Comparison of ENCODE assay signal across 12 cellular contexts in the genomic region with DNA sequence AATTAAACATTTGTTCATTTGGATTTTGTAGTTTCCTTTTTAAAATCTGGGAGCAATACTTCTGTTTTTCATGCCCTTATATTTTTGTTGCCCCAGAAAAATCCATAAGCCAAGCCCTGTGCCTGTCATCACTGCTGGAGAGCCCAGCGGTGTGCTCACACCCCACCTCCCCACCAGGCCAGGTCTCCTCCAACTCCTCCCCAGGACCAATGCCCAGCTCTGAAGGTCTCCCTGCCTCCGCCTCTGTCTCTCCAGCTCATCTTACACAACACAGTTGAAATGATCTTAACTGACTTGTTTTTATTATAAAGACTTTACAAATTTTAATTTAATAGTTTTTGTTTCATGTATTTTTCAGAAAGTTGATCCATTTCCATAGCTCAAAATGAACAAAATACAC.
DNase-seq lines count a peak whose midpoint lies in the region; ATAC-seq and TF ChIP-seq lines count a peak whose summit lies in the region.
"Had no signal": no experiment of that assay in that cellular context is flagged by ENCODE, and none has a peak within 500 bp of the region (broad histone marks: within the 10 kb centered on the region; RNA-seq: fewer than 3 reads in every experiment).

No MANE protein-coding gene starts in this region.

- H2AFZ ChIP-seq in Loucy (ENCODE audit: low read length) = peak overlapping the region; percentile 79; the same call in 1 of the 2 replicates

- TF ChIP-seq CTCF in Loucy (conservative IDR thresholded peaks at IDR 0.05; ENCODE audit: low read length) (no peak), dorsolateral prefrontal cortex (IDR thresholded peaks at IDR 0.05 in 54 of 56, conservative IDR thresholded peaks at IDR 0.05 in 2 of 56; ENCODE audit: low read depth in 1 of 56, partially characterized antibody in 56 of 56) (no peak)

- H3K36me3 ChIP-seq in Loucy (ENCODE audit: insufficient read depth, low read length) = no peaks in the 10 kb centered on the region
- H3K36me3 ChIP-seq: cardiac muscle cell had no signal

- ATAC-seq in activated T-cell treated with anti-CD3 and anti-CD28 coated beads, Interleukin-2, amount 50 U/mL, for 4 hours = no peak
- no peak for ATAC-seq in activated T-cell treated with anti-CD3 and anti-CD28 coated beads, Interleukin-2, amount 50 U/mL, for 72 hours (replicated peaks in 1 of 2)
- no peak for ATAC-seq in stimulated activated effector memory CD8-positive, alpha-beta T cell treated with anti-CD3 and anti-CD28 coated beads, Interleukin-12 subunit alpha, Interleukin-12 subunit beta, amount 100 ng/mL, for 72 hours
- no peak for ATAC-seq in esophagus mucosa

- H3K27ac Mint-ChIP-seq in activated T-cell treated with anti-CD3 and anti-CD28 coated beads, Interleukin-2, amount 50 U/mL, for 72 hours = no peak overlapping the region
- no peak overlapping the region for H3K27ac Mint-ChIP-seq in stimulated activated effector memory CD8-positive, alpha-beta T cell treated with anti-CD3 and anti-CD28 coated beads, Interleukin-12 subunit alpha, Interleukin-12 subunit beta, amount 100 ng/mL, for 72 hours
- H3K27ac Mint-ChIP-seq: activated naive CD4-positive, alpha-beta T cell treated with anti-CD3 and anti-CD28 coated beads, Interleukin-2, amount 50 U/mL, for 72 hours; nephron had no signal

- no peaks in the 10 kb centered on the region for H3K9me2 ChIP-seq in Loucy (replicated peaks; ENCODE audit: low read depth, low read length)

- H3K4me1 ChIP-seq in Loucy (ENCODE audit: insufficient read depth, low read length, poor library complexity, severe bottlenecking) = no peaks in the 10 kb centered on the region

- H3K27ac ChIP-seq in dorsolateral prefrontal cortex = peak overlapping the region in 44 of 59 donors; percentile 1 to 93 (median 66)
- H3K27ac ChIP-seq: cardiac muscle cell, foreskin keratinocyte had no signal

- intact Hi-C loops in dorsolateral prefrontal cortex (cut with DNase I) = loop anchor here (1.0 to 10.0 kb wide), 3 partner anchors 72 to 225 kb away; no protein-coding TSS in a partner anchor

- H3K36me3 Mint-ChIP-seq in activated T-cell treated with anti-CD3 and anti-CD28 coated beads, Interleukin-2, amount 50 U/mL, for 4 hours (ENCODE audit: insufficient read depth) = no peaks in the 10 kb centered on the region
- no peaks in the 10 kb centered on the region for H3K36me3 Mint-ChIP-seq in activated T-cell treated with anti-CD3 and anti-CD28 coated beads, Interleukin-2, amount 50 U/mL, for 72 hours (ENCODE audit: insufficient read depth in 2 of 2)
- no peaks in the 10 kb centered on the region for H3K36me3 Mint-ChIP-seq in stimulated activated effector memory CD8-positive, alpha-beta T cell treated with anti-CD3 and anti-CD28 coated beads, Interleukin-12 subunit alpha, Interleukin-12 subunit beta, amount 100 ng/mL, for 72 hours
- H3K36me3 Mint-ChIP-seq: activated naive CD4-positive, alpha-beta T cell treated with anti-CD3 and anti-CD28 coated beads, Interleukin-2, amount 50 U/mL, for 72 hours had no signal

- H4K20me1 ChIP-seq in Loucy (ENCODE audit: insufficient read depth, low read length, poor library complexity, severe bottlenecking) = no peaks in the 10 kb centered on the region

- H3K4me3 ChIP-seq in Loucy (ENCODE audit: low read length, poor library complexity, severe bottlenecking) (peak overlapping the region; percentile 60), dorsolateral prefrontal cortex (peak overlapping the region in 55 of 59 donors; percentile 29 to 84 (median 59))

- H3K27me3 ChIP-seq in Loucy (ENCODE audit: insufficient read depth, low read length, poor library complexity, severe bottlenecking) (no peaks in the 10 kb centered on the region), dorsolateral prefrontal cortex (no peaks in the 10 kb centered on the region)

- H3F3A ChIP-seq in Loucy (ENCODE audit: low read depth) = no peaks in the 10 kb centered on the region

- H3K4me3 Mint-ChIP-seq in activated T-cell treated with anti-CD3 and anti-CD28 coated beads, Interleukin-2, amount 50 U/mL, for 4 hours = peak overlapping the region; percentile 25
- H3K4me3 Mint-ChIP-seq in activated T-cell treated with anti-CD3 and anti-CD28 coated beads, Interleukin-2, amount 50 U/mL, for 72 hours = peak overlapping the region in 1 of 2 donors; percentile 85
- peak overlapping the region; percentile 75 for H3K4me3 Mint-ChIP-seq in stimulated activated effector memory CD8-positive, alpha-beta T cell treated with anti-CD3 and anti-CD28 coated beads, Interleukin-12 subunit alpha, Interleukin-12 subunit beta, amount 100 ng/mL, for 72 hours

- H3K4me1 Mint-ChIP-seq in activated T-cell treated with anti-CD3 and anti-CD28 coated beads, Interleukin-2, amount 50 U/mL, for 4 hours (ENCODE audit: low read depth) = peaks cover 6% of the 10 kb centered on the region
- peaks cover 8% of the 10 kb centered on the region for H3K4me1 Mint-ChIP-seq in activated T-cell treated with anti-CD3 and anti-CD28 coated beads, Interleukin-2, amount 50 U/mL, for 72 hours (ENCODE audit: low read depth)
- H3K4me1 Mint-ChIP-seq in stimulated activated effector memory CD8-positive, alpha-beta T cell treated with anti-CD3 and anti-CD28 coated beads, Interleukin-12 subunit alpha, Interleukin-12 subunit beta, amount 100 ng/mL, for 72 hours = peaks cover 10% of the 10 kb centered on the region

- no peak overlapping the region for H3K9ac ChIP-seq in Loucy (ENCODE audit: low read depth, low read length, poor library complexity, severe bottlenecking)

- H3K4me2 ChIP-seq in Loucy (ENCODE audit: low read depth, low read length, poor library complexity, severe bottlenecking) = peak overlapping the region; percentile 31

- peaks cover 30% of the 10 kb centered on the region for H3K27me3 Mint-ChIP-seq in activated T-cell treated with anti-CD3 and anti-CD28 coated beads, Interleukin-2, amount 50 U/mL, for 4 hours (ENCODE audit: low read depth)
- peaks cover 29% of the 10 kb centered on the region for H3K27me3 Mint-ChIP-seq in activated T-cell treated with anti-CD3 and anti-CD28 coated beads, Interleukin-2, amount 50 U/mL, for 72 hours (ENCODE audit: low read depth)

- H3K79me2 ChIP-seq in Loucy (ENCODE audit: insufficient read depth, low read length) = no peaks in the 10 kb centered on the region

- H3K9me3 Mint-ChIP-seq in activated T-cell treated with anti-CD3 and anti-CD28 coated beads, Interleukin-2, amount 50 U/mL, for 4 hours = no peaks in the 10 kb centered on the region
- H3K9me3 Mint-ChIP-seq in activated T-cell treated with anti-CD3 and anti-CD28 coated beads, Interleukin-2, amount 50 U/mL, for 72 hours = no peaks in the 10 kb centered on the region
- H3K9me3 Mint-ChIP-seq in stimulated activated effector memory CD8-positive, alpha-beta T cell treated with anti-CD3 and anti-CD28 coated beads, Interleukin-12 subunit alpha, Interleukin-12 subunit beta, amount 100 ng/mL, for 72 hours = no peaks in the 10 kb centered on the region
- H3K9me3 Mint-ChIP-seq: activated naive CD4-positive, alpha-beta T cell treated with anti-CD3 and anti-CD28 coated beads, Interleukin-2, amount 50 U/mL, for 72 hours; nephron had no signal

- H3K9me3 ChIP-seq in Loucy (ENCODE audit: insufficient read depth, low read depth, low read length) = no peaks in the 10 kb centered on the region

- DNase-seq in activated T-cell treated with anti-CD3 and anti-CD28 coated beads, Interleukin-2, amount 50 U/mL, for 4 hours = no peak
- no peak for DNase-seq in activated T-cell treated with anti-CD3 and anti-CD28 coated beads, Interleukin-2, amount 50 U/mL, for 72 hours
- DNase-seq in dorsolateral prefrontal cortex = no peak
- no peak for DNase-seq in stimulated activated effector memory CD8-positive, alpha-beta T cell treated with anti-CD3 and anti-CD28 coated beads, Interleukin-12 subunit alpha, Interleukin-12 subunit beta, amount 100 ng/mL, for 72 hours (ENCODE audit: low spot score in 2 of 2)
- DNase-seq in Kasumi-1 (lab: John Stamatoyannopoulos, UW) = no peak
- no peak for DNase-seq in NCI-H748 treated with DMSO at 0.1 percent for 48 hours (lab: John Stamatoyannopoulos, UW)
